ENCODE assay signal across 9 cellular contexts in genomic region chr16:77788196-77789084, GRCh38. TPM values are rescaled to one million over a fixed set of nuclear protein-coding genes. Genes with fewer than 3 reads are reported as not detected.
DNase-seq lines count a peak whose midpoint lies in the region; ATAC-seq and TF ChIP-seq lines count a peak whose summit lies in the region.
"Had no signal": no experiment of that assay in that cellular context is flagged by ENCODE, and none has a peak within 500 bp of the region (broad histone marks: within the 10 kb centered on the region; RNA-seq: fewer than 3 reads in every experiment).

A gene with protein sequence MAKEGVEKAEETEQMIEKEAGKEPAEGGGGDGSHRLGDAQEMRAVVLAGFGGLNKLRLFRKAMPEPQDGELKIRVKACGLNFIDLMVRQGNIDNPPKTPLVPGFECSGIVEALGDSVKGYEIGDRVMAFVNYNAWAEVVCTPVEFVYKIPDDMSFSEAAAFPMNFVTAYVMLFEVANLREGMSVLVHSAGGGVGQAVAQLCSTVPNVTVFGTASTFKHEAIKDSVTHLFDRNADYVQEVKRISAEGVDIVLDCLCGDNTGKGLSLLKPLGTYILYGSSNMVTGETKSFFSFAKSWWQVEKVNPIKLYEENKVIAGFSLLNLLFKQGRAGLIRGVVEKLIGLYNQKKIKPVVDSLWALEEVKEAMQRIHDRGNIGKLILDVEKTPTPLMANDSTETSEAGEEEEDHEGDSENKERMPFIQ (plus strand): TSS chr16:77788564. CDS start chr16:77788683, 119 bp downstream.

- CTCF ChIA-PET in HEK293T (lab: Yijun Ruan, JAX) = no interaction called here
- CTCF ChIA-PET in activated CD4-positive, alpha-beta memory T cell treated with anti-CD3 and anti-CD28 coated beads, Interleukin-2, amount 10 ng/mL, durations not matched to agents 7 days and 5 days (lab: Charles Lee) = no interaction called here

- POLR2A ChIA-PET in HEK293T (lab: Yijun Ruan, JAX) = no interaction called here
- POLR2A ChIA-PET in activated CD4-positive, alpha-beta memory T cell treated with anti-CD3 and anti-CD28 coated beads, Interleukin-2, amount 10 ng/mL, durations not matched to agents 7 days and 5 days (lab: Charles Lee) = no interaction called here

- peaks cover 56% of the 10 kb centered on the region for H3K27me3 Mint-ChIP-seq in activated CD4-positive, alpha-beta memory T cell treated with anti-CD3 and anti-CD28 coated beads, Interleukin-2, amount 10 ng/mL, durations not matched to agents 7 days and 5 days
- peaks cover 40 to 56% of the 10 kb centered on the region in 2 donors for H3K27me3 Mint-ChIP-seq in natural killer cell treated with Interleukin-12 subunit alpha and Interleukin-12 subunit beta and Interleukin-15 and Interleukin-18, amount 100 ng/mL, for 72 hours

- no peaks in the 10 kb centered on the region for H3K9me3 Mint-ChIP-seq in activated CD4-positive, alpha-beta memory T cell treated with anti-CD3 and anti-CD28 coated beads, Interleukin-2, amount 10 ng/mL, durations not matched to agents 7 days and 5 days
- no peaks in the 10 kb centered on the region for H3K9me3 Mint-ChIP-seq in natural killer cell treated with Interleukin-12 subunit alpha and Interleukin-12 subunit beta and Interleukin-15 and Interleukin-18, amount 100 ng/mL, for 72 hours

- no peak for TF ChIP-seq CTCF in foreskin fibroblast (IDR thresholded peaks at IDR 0.05; ENCODE audit: low read depth, low read length)

- ATAC-seq in natural killer cell treated with Interleukin-12 subunit alpha and Interleukin-12 subunit beta and Interleukin-15 and Interleukin-18, amount 100 ng/mL, for 72 hours = peak; percentile 36 to 63
- ATAC-seq in GM21447 (IDR thresholded peaks at IDR 0.05; ENCODE audit: unreplicated experiment) (no peak), HG03442 (IDR thresholded peaks at IDR 0.05; ENCODE audit: unreplicated experiment) (no peak), HG03439 (IDR thresholded peaks at IDR 0.05; ENCODE audit: unreplicated experiment) (no peak)

- DNase-seq in DMS114 treated with DMSO at 0.1 percent for 48 hours (lab: John Stamatoyannopoulos, UW; ENCODE audit: unreplicated experiment) (peak; percentile 65), HEK293T (ENCODE audit: extremely low spot score) (peak; percentile 60), foreskin fibroblast (peak; percentile 34 to 69)
- no peak for DNase-seq in activated CD4-positive, alpha-beta memory T cell treated with anti-CD3 and anti-CD28 coated beads, Interleukin-2, amount 10 ng/mL, durations not matched to agents 7 days and 5 days
- no peak for DNase-seq in natural killer cell treated with Interleukin-12 subunit alpha and Interleukin-12 subunit beta and Interleukin-15 and Interleukin-18, amount 100 ng/mL, for 72 hours (ENCODE audit: low spot score)

- H3K36me3 Mint-ChIP-seq in activated CD4-positive, alpha-beta memory T cell treated with anti-CD3 and anti-CD28 coated beads, Interleukin-2, amount 10 ng/mL, durations not matched to agents 7 days and 5 days (ENCODE audit: low read depth) = no peaks in the 10 kb centered on the region
- no peaks in the 10 kb centered on the region for H3K36me3 Mint-ChIP-seq in natural killer cell treated with Interleukin-12 subunit alpha and Interleukin-12 subunit beta and Interleukin-15 and Interleukin-18, amount 100 ng/mL, for 72 hours

- peak within 1 kb of the TSS; percentile 51 for H3K4me3 Mint-ChIP-seq in activated CD4-positive, alpha-beta memory T cell treated with anti-CD3 and anti-CD28 coated beads, Interleukin-2, amount 10 ng/mL, durations not matched to agents 7 days and 5 days
- H3K4me3 Mint-ChIP-seq in natural killer cell treated with Interleukin-12 subunit alpha and Interleukin-12 subunit beta and Interleukin-15 and Interleukin-18, amount 100 ng/mL, for 72 hours = peak within 1 kb of the TSS; percentile 57

- H3K4me1 Mint-ChIP-seq in activated CD4-positive, alpha-beta memory T cell treated with anti-CD3 and anti-CD28 coated beads, Interleukin-2, amount 10 ng/mL, durations not matched to agents 7 days and 5 days = peaks cover 6% of the 10 kb centered on the region
- H3K4me1 Mint-ChIP-seq in natural killer cell treated with Interleukin-12 subunit alpha and Interleukin-12 subunit beta and Interleukin-15 and Interleukin-18, amount 100 ng/mL, for 72 hours (ENCODE audit: low read depth in 2 of 2) = peaks cover 4 to 6% of the 10 kb centered on the region in 2 donors

- H3K4me3 ChIP-seq in foreskin fibroblast (ENCODE audit: low read depth in 1 of 2, low read length in 2 of 2) = peak within 1 kb of the TSS; percentile 56 to 63

- no peak within 1 kb of the TSS for H3K27ac Mint-ChIP-seq in activated CD4-positive, alpha-beta memory T cell treated with anti-CD3 and anti-CD28 coated beads, Interleukin-2, amount 10 ng/mL, durations not matched to agents 7 days and 5 days
- no peak within 1 kb of the TSS for H3K27ac Mint-ChIP-seq in natural killer cell treated with Interleukin-12 subunit alpha and Interleukin-12 subunit beta and Interleukin-15 and Interleukin-18, amount 100 ng/mL, for 72 hours

TF ChIP-seq in HEK293T, 16 proteins besides CTCF, POLR2A, EP300 and RAD21:
- TF ChIP-seq TARDBP (IDR thresholded peaks at IDR 0.05) = no peak
- TF ChIP-seq HDGF (IDR thresholded peaks at IDR 0.05; ENCODE audit: borderline replicate concordance) = no peak
- no peak for TF ChIP-seq SP1 (IDR thresholded peaks at IDR 0.05)
- no peak for TF ChIP-seq SUZ12 (IDR thresholded peaks at IDR 0.05)
- no peak for TF ChIP-seq ARNT (IDR thresholded peaks at IDR 0.05)
- TF ChIP-seq ZNF384 (IDR thresholded peaks at IDR 0.05) = no peak
- TF ChIP-seq NFRKB (IDR thresholded peaks at IDR 0.05) = no peak
- no peak for TF ChIP-seq CTBP1 (IDR thresholded peaks at IDR 0.05; ENCODE audit: borderline replicate concordance)
- TF ChIP-seq L3MBTL2 (conservative IDR thresholded peaks at IDR 0.05) = no peak
- no peak for TF ChIP-seq FOXA1 (IDR thresholded peaks at IDR 0.05)

RNA-seq across cellular contexts. Expression of the gene that starts here (rescaled TPM):
- under 1 TPM in 1 of 2 experiments, not detected in 1; 0.05 TPM for total RNA-seq in activated CD4-positive, alpha-beta memory T cell treated with anti-CD3 and anti-CD28 coated beads, Interleukin-2, amount 10 ng/mL, durations not matched to agents 7 days and 5 days
- total RNA-seq in natural killer cell treated with Interleukin-12 subunit alpha and Interleukin-12 subunit beta and Interleukin-15 and Interleukin-18, amount 100 ng/mL, for 72 hours = under 1 TPM in 1 of 2 donors, not detected in 1; 0.11 TPM
- total RNA-seq: SK-MEL-5 had no signal

Comparison
In these comparisons a context has a peak if more than half of its experiments do, and no peak if none do; other contexts are left out.
1. Peak in ATAC-seq in natural killer cell treated with Interleukin-12 subunit alpha and Interleukin-12 subunit beta and Interleukin-15 and Interleukin-18, amount 100 ng/mL, for 72 hours; RNA of the gene not detected or under 1 TPM.
2. DNase-seq: peak in DMS114 treated with DMSO at 0.1 percent for 48 hours (single experiment), HEK293T (single experiment) and foreskin fibroblast (2 of 2); none in activated CD4-positive, alpha-beta memory T cell treated with anti-CD3 and anti-CD28 coated beads, Interleukin-2, amount 10 ng/mL, durations not matched to agents 7 days and 5 days (single experiment) and natural killer cell treated with Interleukin-12 subunit alpha and Interleukin-12 subunit beta and Interleukin-15 and Interleukin-18, amount 100 ng/mL, for 72 hours (single experiment).